15 cellular contexts compared by ENCODE assay signal in the genomic region with DNA sequence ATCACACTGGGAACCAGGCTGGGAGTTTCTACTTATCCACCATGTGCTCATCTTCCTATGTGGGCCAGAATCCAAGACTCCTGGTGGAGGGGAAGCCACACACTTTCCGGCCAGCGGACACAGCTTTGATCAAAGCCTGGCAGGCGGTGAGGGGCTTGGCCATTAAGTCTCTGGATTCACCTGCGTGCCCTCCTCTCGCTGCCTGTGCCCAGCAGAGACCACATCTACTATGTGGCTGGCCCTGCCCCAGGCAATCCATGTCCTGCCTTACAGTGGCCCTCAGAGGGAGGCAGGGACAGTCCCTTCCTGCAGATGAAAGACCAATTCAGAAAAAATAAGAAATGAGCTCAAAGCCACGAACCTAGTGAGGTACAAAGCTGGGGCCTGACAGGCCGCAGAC.
A peak's percentile ranks its signal among the peaks of the same experiment; 100 is the strongest.
DNase-seq lines count a peak whose midpoint lies in the region; ATAC-seq, FAIRE-seq and TF ChIP-seq lines count a peak whose summit lies in the region.
"Had no signal": no experiment of that assay in that cellular context is flagged by ENCODE, and none has a peak within 500 bp of the region (broad histone marks: within the 10 kb centered on the region; RNA-seq: fewer than 3 reads in every experiment).

No MANE protein-coding gene starts in this region.

- ATAC-seq in CD8-positive, alpha-beta T cell: no peak
- ATAC-seq in naive thymus-derived CD4-positive, alpha-beta T cell: no peak
- no peak for ATAC-seq in GM21825 (IDR thresholded peaks at IDR 0.05; ENCODE audit: unreplicated experiment)

- H3K9ac ChIP-seq in BLaER1: no peak overlapping the region
- H3K9ac ChIP-seq in kidney (ENCODE audit: low read length in 2 of 2): no peak overlapping the region
- H3K9ac ChIP-seq: GM23248 had no signal

- no peaks in the 10 kb centered on the region for H3K27me3 Mint-ChIP-seq in CD8-positive, alpha-beta T cell (ENCODE audit: low read depth)
- H3K27me3 Mint-ChIP-seq in activated naive CD8-positive, alpha-beta T cell: no peaks in the 10 kb centered on the region
- no peaks in the 10 kb centered on the region for H3K27me3 Mint-ChIP-seq in naive thymus-derived CD4-positive, alpha-beta T cell

- CTCF ChIA-PET in CD8-positive, alpha-beta T cell (lab: Charles Lee): interaction anchor here (0.9 to 13.8 kb wide), 6 partner anchors 12 to 100 kb away, joined by 3 to 161 read pairs (median 32); a partner anchor contains a TSS
- CTCF ChIA-PET in naive thymus-derived CD4-positive, alpha-beta T cell (lab: Charles Lee): interaction anchor here (0.7 to 6.6 kb wide), 3 partner anchors 46 to 93 kb away, joined by 3 to 101 read pairs (median 4); a partner anchor contains a TSS

- H3K4me2 ChIP-seq in BLaER1: no peak overlapping the region

- H3K4me3 Mint-ChIP-seq in CD8-positive, alpha-beta T cell: peak overlapping the region; percentile 3
- H3K4me3 Mint-ChIP-seq in activated naive CD8-positive, alpha-beta T cell: peak overlapping the region; percentile 20
- H3K4me3 Mint-ChIP-seq in naive thymus-derived CD4-positive, alpha-beta T cell: peak overlapping the region in 4 of 10 donors; percentile 29 to 98 (median 34)

- POLR2A ChIA-PET in CD8-positive, alpha-beta T cell (lab: Charles Lee): interaction anchor here (1.0 to 5.3 kb wide), 7 partner anchors 10 to 86 kb away, joined by 3 to 67 read pairs (median 4); no protein-coding TSS in a partner anchor
- POLR2A ChIA-PET in naive thymus-derived CD4-positive, alpha-beta T cell (lab: Charles Lee): interaction anchor here (0.8 to 2.0 kb wide), 6 partner anchors 13 to 86 kb away, joined by 3 to 10 read pairs (median 4); no protein-coding TSS in a partner anchor

- H3K4me3 ChIP-seq in BLaER1 (no peak overlapping the region), kidney (ENCODE audit: low read length in 2 of 2) (no peak overlapping the region)
- no peak overlapping the region for H3K4me3 ChIP-seq in CD8-positive, alpha-beta T cell (ENCODE audit: low read depth, low read length)
- H3K4me3 ChIP-seq in naive thymus-derived CD4-positive, alpha-beta T cell (ENCODE audit: low read length): no peak overlapping the region
- H3K4me3 ChIP-seq: GM23248 had no signal

- H3K27ac ChIP-seq in BLaER1 (peak overlapping the region; percentile 48; the same call in 1 of the 2 replicates), kidney (ENCODE audit: low read depth in 2 of 2, low read length in 2 of 2) (no peak overlapping the region)
- H3K27ac ChIP-seq in CD8-positive, alpha-beta T cell (ENCODE audit: low read depth, low read length): peak overlapping the region; percentile 1
- peak overlapping the region; percentile 81 for H3K27ac ChIP-seq in naive thymus-derived CD4-positive, alpha-beta T cell (ENCODE audit: low read depth, low read length)
- H3K27ac ChIP-seq: GM23248 had no signal

- FAIRE-seq in kidney (lab: Jason Lieb, UNC): no peak

- no peak for TF ChIP-seq CTCF in CD8-positive, alpha-beta T cell (IDR thresholded peaks at IDR 0.05)
- no peak for TF ChIP-seq CTCF in kidney (IDR thresholded peaks at IDR 0.05; ENCODE audit: borderline replicate concordance, extremely low read depth, insufficient read depth)

- H3K4me1 Mint-ChIP-seq in CD8-positive, alpha-beta T cell (ENCODE audit: low read depth): peaks cover 99% of the 10 kb centered on the region
- H3K4me1 Mint-ChIP-seq in activated naive CD8-positive, alpha-beta T cell (ENCODE audit: low read depth): peaks cover 98% of the 10 kb centered on the region
- peaks cover 73 to 100% (median 95%) of the 10 kb centered on the region in 7 donors for H3K4me1 Mint-ChIP-seq in naive thymus-derived CD4-positive, alpha-beta T cell

- peak overlapping the region; percentile 99 for H3K27ac Mint-ChIP-seq in CD8-positive, alpha-beta T cell
- H3K27ac Mint-ChIP-seq in activated naive CD8-positive, alpha-beta T cell: peak overlapping the region; percentile 99
- peak overlapping the region; percentile 18 to 100 (median 99) for H3K27ac Mint-ChIP-seq in naive thymus-derived CD4-positive, alpha-beta T cell

- peaks cover 37% of the 10 kb centered on the region for H4K20me1 ChIP-seq in BLaER1

- no peak for DNase-seq in CD8-positive, alpha-beta T cell
- no peak for DNase-seq in naive thymus-derived CD4-positive, alpha-beta T cell
- DNase-seq in COLO668 (lab: John Stamatoyannopoulos, UW; ENCODE audit: unreplicated experiment) (no peak), kidney (no peak)
- no peak for DNase-seq in stimulated activated CD4-positive, alpha-beta T cell treated with anti-CD3 and anti-CD28 coated beads, Interleukin-4, amount 100 ng/mL, for 1 hour
- DNase-seq: activated gamma-delta T cell treated with Interleukin-2 at 50 U/mL for 16 hours; cerebellar nuclear complex; GM23248; islet precursor cell; NCI-H1048; retina; stimulated activated CD4-positive, alpha-beta T cell treated with anti-CD3 and anti-CD28 coated beads, Interleukin-2, amount 100 ng/mL, for 24 hours had no signal

- peaks cover 88% of the 10 kb centered on the region for H3K36me3 ChIP-seq in BLaER1
- H3K36me3 ChIP-seq in CD8-positive, alpha-beta T cell (ENCODE audit: insufficient read depth, low read length): peaks cover 24% of the 10 kb centered on the region
- peaks cover under 1 to 64% (median 24%) of the 10 kb centered on the region in 3 experiments for H3K36me3 ChIP-seq in naive thymus-derived CD4-positive, alpha-beta T cell (ENCODE audit: control insufficient read depth in 2 of 3, insufficient read depth in 3 of 3, low read length in 3 of 3)
- H3K36me3 ChIP-seq in kidney (ENCODE audit: control insufficient read depth in 1 of 2, insufficient read depth in 2 of 2, low read length in 2 of 2): no peaks in the 10 kb centered on the region

- intact Hi-C loops in CD8-positive, alpha-beta T cell (cut with DNase I, micrococcal nuclease): loop anchor here (10.0 kb wide), 2 partner anchors 548 to 798 kb away; a partner anchor contains a TSS
- intact Hi-C loops in naive thymus-derived CD4-positive, alpha-beta T cell (cut with micrococcal nuclease): loop anchor here (10.0 kb wide), 2 partner anchors 538 to 548 kb away; a partner anchor contains a TSS
- intact Hi-C loops in kidney (cut with DNase I): loop anchor here (5.0 kb wide), 1 partner anchor 90 kb away; a partner anchor contains a TSS

- H3K27me3 ChIP-seq in BLaER1: no peaks in the 10 kb centered on the region
- H3K27me3 ChIP-seq in CD8-positive, alpha-beta T cell (ENCODE audit: insufficient read depth, low read length): no peaks in the 10 kb centered on the region
- no peaks in the 10 kb centered on the region for H3K27me3 ChIP-seq in naive thymus-derived CD4-positive, alpha-beta T cell (ENCODE audit: control insufficient read depth in 2 of 2, insufficient read depth in 2 of 2, low read length in 2 of 2)

- peaks cover 91% of the 10 kb centered on the region for H3K36me3 Mint-ChIP-seq in CD8-positive, alpha-beta T cell
- H3K36me3 Mint-ChIP-seq in activated naive CD8-positive, alpha-beta T cell: peaks cover 2% of the 10 kb centered on the region
- peaks cover 0 to 27% (median 21%) of the 10 kb centered on the region in 5 donors for H3K36me3 Mint-ChIP-seq in naive thymus-derived CD4-positive, alpha-beta T cell

- H3K9me3 ChIP-seq in BLaER1 (no peaks in the 10 kb centered on the region), kidney (ENCODE audit: control insufficient read depth in 1 of 2, low read length in 2 of 2) (no peaks in the 10 kb centered on the region)
- no peaks in the 10 kb centered on the region for H3K9me3 ChIP-seq in CD8-positive, alpha-beta T cell (ENCODE audit: low read length)
- H3K9me3 ChIP-seq in naive thymus-derived CD4-positive, alpha-beta T cell (ENCODE audit: control insufficient read depth in 2 of 3, low read length in 3 of 3): no peaks in the 10 kb centered on the region

- H3K4me1 ChIP-seq in BLaER1 (peaks cover 85% of the 10 kb centered on the region), kidney (ENCODE audit: control insufficient read depth in 1 of 2, insufficient read depth in 1 of 2, low read depth in 1 of 2, low read length in 2 of 2) (peaks cover 22 to 38% of the 10 kb centered on the region in 2 donors)
- peaks cover 100% of the 10 kb centered on the region for H3K4me1 ChIP-seq in CD8-positive, alpha-beta T cell (ENCODE audit: insufficient read depth, low read length)
- H3K4me1 ChIP-seq in naive thymus-derived CD4-positive, alpha-beta T cell (ENCODE audit: control insufficient read depth in 2 of 2, insufficient read depth in 2 of 2, low read length in 2 of 2): peaks cover 50 to 80% of the 10 kb centered on the region in 2 donors

- H3K9me3 Mint-ChIP-seq in CD8-positive, alpha-beta T cell: no peaks in the 10 kb centered on the region
- H3K9me3 Mint-ChIP-seq in activated naive CD8-positive, alpha-beta T cell (ENCODE audit: low read depth): no peaks in the 10 kb centered on the region
- peaks cover 0 to 3% (median 0%) of the 10 kb centered on the region in 11 donors for H3K9me3 Mint-ChIP-seq in naive thymus-derived CD4-positive, alpha-beta T cell

Comparison
In these comparisons a context has a peak if more than half of its experiments do, and no peak if none do; other contexts are left out.
1. H3K27ac ChIP-seq: peak in BLaER1 (single experiment), CD8-positive, alpha-beta T cell (single experiment) and naive thymus-derived CD4-positive, alpha-beta T cell (single experiment); none in kidney (0 of 2).
2. Peak in every context shown above with its lines, with median percentiles within 50 percentile points of each other: H3K27ac Mint-ChIP-seq.